Comparison of ENCODE assay signal across 21 cellular contexts in the genomic region with DNA sequence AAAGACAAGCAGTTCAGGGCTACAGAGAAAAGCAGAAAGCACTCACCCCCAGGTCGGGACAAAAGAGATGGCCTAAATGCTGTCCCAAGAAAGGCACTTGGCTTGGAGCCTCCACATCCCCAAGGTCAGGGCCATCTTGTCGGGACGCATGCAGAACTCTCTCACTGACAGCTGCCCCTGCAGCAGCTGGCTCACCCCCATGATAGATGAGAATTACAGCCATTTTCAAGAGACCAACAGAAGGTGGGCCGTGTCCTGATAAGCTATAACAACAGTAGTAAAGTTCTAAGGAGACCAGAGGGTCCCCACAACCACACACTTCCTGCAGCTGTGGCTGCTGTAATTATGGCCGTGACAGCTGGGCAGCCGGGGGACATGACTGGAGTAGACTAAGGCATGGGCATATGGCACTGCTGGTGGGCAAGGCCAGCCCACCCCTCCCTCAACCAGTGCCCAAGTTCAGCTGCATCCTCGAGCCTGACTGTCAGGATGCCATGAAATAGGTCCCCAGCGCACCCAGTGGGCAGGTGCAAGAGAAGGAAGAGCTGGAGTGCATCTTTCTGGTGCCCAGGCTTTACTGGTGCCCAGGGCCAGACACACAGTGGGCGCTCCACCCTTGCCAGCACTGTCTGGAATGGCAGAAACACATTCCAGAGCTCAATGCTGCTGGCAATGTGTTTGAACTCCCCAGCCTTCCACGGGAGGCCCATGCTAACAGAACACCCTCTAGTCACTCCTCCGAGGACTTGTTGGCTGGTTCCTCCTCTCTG.
"Had no signal": no experiment of that assay in that cellular context is flagged by ENCODE, and none has a peak within 500 bp of the region (broad histone marks: within the 10 kb centered on the region; RNA-seq: fewer than 3 reads in every experiment).

No MANE protein-coding gene starts in this region.

- H3K4me2 ChIP-seq: hepatocyte, smooth muscle cell had no signal

- H3K27ac ChIP-seq: hepatocyte, neutrophil, pancreas, thyroid gland, WERI-Rb-1 had no signal

- H3K27me3 ChIP-seq: hepatocyte, neutrophil, pancreas, thyroid gland had no signal

- H3K36me3 ChIP-seq: neutrophil, pancreas, thyroid gland, WERI-Rb-1 had no signal

- DNase-seq: activated CD4-positive, alpha-beta T cell treated with anti-CD3 and anti-CD28 coated beads, Interleukin-2, amount 50 U/mL, for 1 hour; activated CD4-positive, CD25-positive, alpha-beta regulatory T cell treated with anti-CD3 and anti-CD28 coated beads, Interleukin-2, amount 50 U/mL, for 72 hours; activated CD8-positive, alpha-beta T cell treated with anti-CD3 and anti-CD28 coated beads, Interleukin-2, amount 10 ng/mL, durations not matched to agents 7 days and 5 days; activated gamma-delta T cell treated with Interleukin-2 at 50 U/mL for 16 hours; activated T-cell treated with anti-CD3 and anti-CD28 coated beads, Interleukin-2, amount 50 U/mL, for 1 hour; aorta; central memory CD4-positive, alpha-beta T cell; effector memory CD4-positive, alpha-beta T cell; glutamatergic neuron; immature natural killer cell; pancreas; stimulated activated CD4-positive, alpha-beta T cell treated with anti-CD3 and anti-CD28 coated beads, Interleukin-2, amount 100 ng/mL, for 48 hours; stimulated activated naive CD4-positive, alpha-beta T cell treated with Interleukin-2 at 50 U/mL for 16 hours; T-helper 1 cell; thyroid gland; WERI-Rb-1 had no signal

- H3K4me1 ChIP-seq: pancreas, thyroid gland had no signal

- H2AFZ ChIP-seq: hepatocyte had no signal

- H3K4me3 ChIP-seq: hepatocyte, pancreas, smooth muscle cell, thyroid gland had no signal

- H3K79me2 ChIP-seq: hepatocyte had no signal

- H3K9me3 ChIP-seq: neutrophil, pancreas, thyroid gland had no signal

- ATAC-seq: activated CD8-positive, alpha-beta T cell treated with anti-CD3 and anti-CD28 coated beads, Interleukin-2, amount 10 ng/mL, durations not matched to agents 7 days and 5 days; esophagus mucosa; pancreas; sciatic nerve had no signal
